1 cellular context compared by ENCODE assay signal in the genomic region with DNA sequence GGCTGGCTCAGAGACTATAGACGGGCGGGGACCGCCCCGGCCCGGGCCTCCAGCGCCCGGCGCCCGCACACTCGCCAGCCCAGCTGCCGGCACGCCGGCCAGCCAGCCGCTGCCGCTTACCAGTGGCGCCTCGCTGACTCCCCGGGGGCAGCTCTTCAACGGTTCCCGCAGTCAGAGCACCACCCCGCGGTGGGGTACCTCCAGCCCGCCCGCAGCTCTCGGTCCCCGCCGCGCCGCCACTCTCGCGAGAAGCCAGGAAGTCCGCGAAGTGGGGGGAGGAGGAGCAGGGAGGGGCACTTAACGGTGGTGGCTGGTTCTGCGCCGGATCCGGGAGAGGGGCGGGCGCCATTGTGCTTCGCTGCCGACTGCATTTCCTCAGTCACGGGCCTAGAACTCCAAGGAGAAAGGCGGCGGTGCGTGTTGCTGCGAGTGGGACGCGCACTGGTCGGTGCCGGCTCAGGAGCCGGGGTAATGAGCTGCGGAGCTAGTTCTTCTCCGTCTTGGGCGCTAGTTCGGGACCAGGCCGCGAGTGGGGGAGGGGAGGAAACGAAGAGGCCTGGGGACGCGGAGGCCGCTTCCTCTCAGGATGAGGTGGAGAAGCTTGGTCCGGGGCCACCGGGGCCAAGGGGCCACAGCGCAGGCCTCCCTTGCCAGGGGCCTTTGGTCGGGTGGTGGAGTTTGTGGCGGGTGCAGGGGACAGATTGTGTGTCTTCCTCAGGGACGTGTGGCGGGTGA.
TF ChIP-seq lines count a peak whose summit lies in the region.

A gene with protein sequence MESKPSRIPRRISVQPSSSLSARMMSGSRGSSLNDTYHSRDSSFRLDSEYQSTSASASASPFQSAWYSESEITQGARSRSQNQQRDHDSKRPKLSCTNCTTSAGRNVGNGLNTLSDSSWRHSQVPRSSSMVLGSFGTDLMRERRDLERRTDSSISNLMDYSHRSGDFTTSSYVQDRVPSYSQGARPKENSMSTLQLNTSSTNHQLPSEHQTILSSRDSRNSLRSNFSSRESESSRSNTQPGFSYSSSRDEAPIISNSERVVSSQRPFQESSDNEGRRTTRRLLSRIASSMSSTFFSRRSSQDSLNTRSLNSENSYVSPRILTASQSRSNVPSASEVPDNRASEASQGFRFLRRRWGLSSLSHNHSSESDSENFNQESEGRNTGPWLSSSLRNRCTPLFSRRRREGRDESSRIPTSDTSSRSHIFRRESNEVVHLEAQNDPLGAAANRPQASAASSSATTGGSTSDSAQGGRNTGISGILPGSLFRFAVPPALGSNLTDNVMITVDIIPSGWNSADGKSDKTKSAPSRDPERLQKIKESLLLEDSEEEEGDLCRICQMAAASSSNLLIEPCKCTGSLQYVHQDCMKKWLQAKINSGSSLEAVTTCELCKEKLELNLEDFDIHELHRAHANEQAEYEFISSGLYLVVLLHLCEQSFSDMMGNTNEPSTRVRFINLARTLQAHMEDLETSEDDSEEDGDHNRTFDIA (plus strand): TSS at position 313 of the 735 bp plus-strand sequence. CDS start 16,517 bp downstream, outside the sequence.

TF ChIP-seq in HepG2, 621 proteins besides CTCF, POLR2A, EP300 and RAD21 (continued from another document and continues in another):
- TF ChIP-seq ZFP82 (CRISPR knock-in tag; IDR thresholded peaks at IDR 0.05; ENCODE audit: borderline replicate concordance) (peak; percentile 95; the same call in 1 of the 2 replicates), ZNF567 (CRISPR knock-in tag; IDR thresholded peaks at IDR 0.05; ENCODE audit: borderline replicate concordance) (peak; percentile 99), ONECUT2 (CRISPR knock-in tag; IDR thresholded peaks at IDR 0.05) (peak; percentile 24; the same call in 1 of the 2 replicates), BORCS8-MEF2B (CRISPR knock-in tag; IDR thresholded peaks at IDR 0.05) (peak; percentile 97), CEBPG (CRISPR knock-in tag; IDR thresholded peaks at IDR 0.05) (peak; percentile 38; the same call in 1 of the 2 replicates), MED8 (CRISPR knock-in tag; IDR thresholded peaks at IDR 0.05; ENCODE audit: insufficient replicate concordance) (peak; percentile 97), ZNF720 (CRISPR knock-in tag; IDR thresholded peaks at IDR 0.05) (peak; percentile 85; the same call in 1 of the 2 replicates), PHF5A (CRISPR knock-in tag; IDR thresholded peaks at IDR 0.05; ENCODE audit: low read depth, unreplicated experiment) (peak; percentile 87), GATA4 (IDR thresholded peaks at IDR 0.05; ENCODE audit: borderline replicate concordance, low read depth) (peak; percentile 83), ZNF292 (CRISPR knock-in tag; IDR thresholded peaks at IDR 0.05; ENCODE audit: borderline replicate concordance, low read depth) (peak; percentile 89), SRSF4 (IDR thresholded peaks at IDR 0.05; ENCODE audit: low read depth, low read length, poor library complexity, severe bottlenecking) (no peak), ZFY (CRISPR knock-in tag; IDR thresholded peaks at IDR 0.05) (peak; percentile 100), HHEX (CRISPR knock-in tag; IDR thresholded peaks at IDR 0.05) (no peak), NFE2L2 (IDR thresholded peaks at IDR 0.05; ENCODE audit: low read length) (no peak), TBX2 (CRISPR knock-in tag; IDR thresholded peaks at IDR 0.05; ENCODE audit: borderline replicate concordance) (peak; percentile 97), ADNP (CRISPR knock-in tag; IDR thresholded peaks at IDR 0.05) (peak; percentile 37; the same call in 1 of the 2 replicates), MTF1 (CRISPR knock-in tag; IDR thresholded peaks at IDR 0.05) (peak; percentile 51; the same call in 1 of the 2 replicates), TP53 (CRISPR knock-in tag; conservative IDR thresholded peaks at IDR 0.05) (no peak; the same call in 1 of the 2 replicates), ARNTL (CRISPR knock-in tag; IDR thresholded peaks at IDR 0.05) (peak; percentile 85)
- TF ChIP-seq, protein P1, sequence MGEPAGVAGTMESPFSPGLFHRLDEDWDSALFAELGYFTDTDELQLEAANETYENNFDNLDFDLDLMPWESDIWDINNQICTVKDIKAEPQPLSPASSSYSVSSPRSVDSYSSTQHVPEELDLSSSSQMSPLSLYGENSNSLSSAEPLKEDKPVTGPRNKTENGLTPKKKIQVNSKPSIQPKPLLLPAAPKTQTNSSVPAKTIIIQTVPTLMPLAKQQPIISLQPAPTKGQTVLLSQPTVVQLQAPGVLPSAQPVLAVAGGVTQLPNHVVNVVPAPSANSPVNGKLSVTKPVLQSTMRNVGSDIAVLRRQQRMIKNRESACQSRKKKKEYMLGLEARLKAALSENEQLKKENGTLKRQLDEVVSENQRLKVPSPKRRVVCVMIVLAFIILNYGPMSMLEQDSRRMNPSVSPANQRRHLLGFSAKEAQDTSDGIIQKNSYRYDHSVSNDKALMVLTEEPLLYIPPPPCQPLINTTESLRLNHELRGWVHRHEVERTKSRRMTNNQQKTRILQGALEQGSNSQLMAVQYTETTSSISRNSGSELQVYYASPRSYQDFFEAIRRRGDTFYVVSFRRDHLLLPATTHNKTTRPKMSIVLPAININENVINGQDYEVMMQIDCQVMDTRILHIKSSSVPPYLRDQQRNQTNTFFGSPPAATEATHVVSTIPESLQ (CRISPR knock-in tag; conservative IDR thresholded peaks at IDR 0.05) = no peak
- TF ChIP-seq, protein P2, sequence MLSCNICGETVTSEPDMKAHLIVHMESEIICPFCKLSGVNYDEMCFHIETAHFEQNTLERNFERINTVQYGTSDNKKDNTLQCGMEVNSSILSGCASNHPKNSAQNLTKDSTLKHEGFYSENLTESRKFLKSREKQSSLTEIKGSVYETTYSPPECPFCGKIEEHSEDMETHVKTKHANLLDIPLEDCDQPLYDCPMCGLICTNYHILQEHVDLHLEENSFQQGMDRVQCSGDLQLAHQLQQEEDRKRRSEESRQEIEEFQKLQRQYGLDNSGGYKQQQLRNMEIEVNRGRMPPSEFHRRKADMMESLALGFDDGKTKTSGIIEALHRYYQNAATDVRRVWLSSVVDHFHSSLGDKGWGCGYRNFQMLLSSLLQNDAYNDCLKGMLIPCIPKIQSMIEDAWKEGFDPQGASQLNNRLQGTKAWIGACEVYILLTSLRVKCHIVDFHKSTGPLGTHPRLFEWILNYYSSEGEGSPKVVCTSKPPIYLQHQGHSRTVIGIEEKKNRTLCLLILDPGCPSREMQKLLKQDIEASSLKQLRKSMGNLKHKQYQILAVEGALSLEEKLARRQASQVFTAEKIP (CRISPR knock-in tag; IDR thresholded peaks at IDR 0.05; ENCODE audit: borderline replicate concordance) = no peak
- TF ChIP-seq, protein P3, sequence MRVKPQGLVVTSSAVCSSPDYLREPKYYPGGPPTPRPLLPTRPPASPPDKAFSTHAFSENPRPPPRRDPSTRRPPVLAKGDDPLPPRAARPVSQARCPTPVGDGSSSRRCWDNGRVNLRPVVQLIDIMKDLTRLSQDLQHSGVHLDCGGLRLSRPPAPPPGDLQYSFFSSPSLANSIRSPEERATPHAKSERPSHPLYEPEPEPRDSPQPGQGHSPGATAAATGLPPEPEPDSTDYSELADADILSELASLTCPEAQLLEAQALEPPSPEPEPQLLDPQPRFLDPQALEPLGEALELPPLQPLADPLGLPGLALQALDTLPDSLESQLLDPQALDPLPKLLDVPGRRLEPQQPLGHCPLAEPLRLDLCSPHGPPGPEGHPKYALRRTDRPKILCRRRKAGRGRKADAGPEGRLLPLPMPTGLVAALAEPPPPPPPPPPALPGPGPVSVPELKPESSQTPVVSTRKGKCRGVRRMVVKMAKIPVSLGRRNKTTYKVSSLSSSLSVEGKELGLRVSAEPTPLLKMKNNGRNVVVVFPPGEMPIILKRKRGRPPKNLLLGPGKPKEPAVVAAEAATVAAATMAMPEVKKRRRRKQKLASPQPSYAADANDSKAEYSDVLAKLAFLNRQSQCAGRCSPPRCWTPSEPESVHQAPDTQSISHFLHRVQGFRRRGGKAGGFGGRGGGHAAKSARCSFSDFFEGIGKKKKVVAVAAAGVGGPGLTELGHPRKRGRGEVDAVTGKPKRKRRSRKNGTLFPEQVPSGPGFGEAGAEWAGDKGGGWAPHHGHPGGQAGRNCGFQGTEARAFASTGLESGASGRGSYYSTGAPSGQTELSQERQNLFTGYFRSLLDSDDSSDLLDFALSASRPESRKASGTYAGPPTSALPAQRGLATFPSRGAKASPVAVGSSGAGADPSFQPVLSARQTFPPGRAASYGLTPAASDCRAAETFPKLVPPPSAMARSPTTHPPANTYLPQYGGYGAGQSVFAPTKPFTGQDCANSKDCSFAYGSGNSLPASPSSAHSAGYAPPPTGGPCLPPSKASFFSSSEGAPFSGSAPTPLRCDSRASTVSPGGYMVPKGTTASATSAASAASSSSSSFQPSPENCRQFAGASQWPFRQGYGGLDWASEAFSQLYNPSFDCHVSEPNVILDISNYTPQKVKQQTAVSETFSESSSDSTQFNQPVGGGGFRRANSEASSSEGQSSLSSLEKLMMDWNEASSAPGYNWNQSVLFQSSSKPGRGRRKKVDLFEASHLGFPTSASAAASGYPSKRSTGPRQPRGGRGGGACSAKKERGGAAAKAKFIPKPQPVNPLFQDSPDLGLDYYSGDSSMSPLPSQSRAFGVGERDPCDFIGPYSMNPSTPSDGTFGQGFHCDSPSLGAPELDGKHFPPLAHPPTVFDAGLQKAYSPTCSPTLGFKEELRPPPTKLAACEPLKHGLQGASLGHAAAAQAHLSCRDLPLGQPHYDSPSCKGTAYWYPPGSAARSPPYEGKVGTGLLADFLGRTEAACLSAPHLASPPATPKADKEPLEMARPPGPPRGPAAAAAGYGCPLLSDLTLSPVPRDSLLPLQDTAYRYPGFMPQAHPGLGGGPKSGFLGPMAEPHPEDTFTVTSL (CRISPR knock-in tag; IDR thresholded peaks at IDR 0.05; ENCODE audit: borderline replicate concordance) = peak; percentile 77; the same call in 1 of the 2 replicates
- TF ChIP-seq, protein P4, sequence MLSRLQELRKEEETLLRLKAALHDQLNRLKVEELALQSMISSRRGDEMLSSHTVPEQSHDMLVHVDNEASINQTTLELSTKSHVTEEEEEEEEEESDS (CRISPR knock-in tag; IDR thresholded peaks at IDR 0.05; ENCODE audit: borderline replicate concordance) = no peak
- TF ChIP-seq, protein P5, sequence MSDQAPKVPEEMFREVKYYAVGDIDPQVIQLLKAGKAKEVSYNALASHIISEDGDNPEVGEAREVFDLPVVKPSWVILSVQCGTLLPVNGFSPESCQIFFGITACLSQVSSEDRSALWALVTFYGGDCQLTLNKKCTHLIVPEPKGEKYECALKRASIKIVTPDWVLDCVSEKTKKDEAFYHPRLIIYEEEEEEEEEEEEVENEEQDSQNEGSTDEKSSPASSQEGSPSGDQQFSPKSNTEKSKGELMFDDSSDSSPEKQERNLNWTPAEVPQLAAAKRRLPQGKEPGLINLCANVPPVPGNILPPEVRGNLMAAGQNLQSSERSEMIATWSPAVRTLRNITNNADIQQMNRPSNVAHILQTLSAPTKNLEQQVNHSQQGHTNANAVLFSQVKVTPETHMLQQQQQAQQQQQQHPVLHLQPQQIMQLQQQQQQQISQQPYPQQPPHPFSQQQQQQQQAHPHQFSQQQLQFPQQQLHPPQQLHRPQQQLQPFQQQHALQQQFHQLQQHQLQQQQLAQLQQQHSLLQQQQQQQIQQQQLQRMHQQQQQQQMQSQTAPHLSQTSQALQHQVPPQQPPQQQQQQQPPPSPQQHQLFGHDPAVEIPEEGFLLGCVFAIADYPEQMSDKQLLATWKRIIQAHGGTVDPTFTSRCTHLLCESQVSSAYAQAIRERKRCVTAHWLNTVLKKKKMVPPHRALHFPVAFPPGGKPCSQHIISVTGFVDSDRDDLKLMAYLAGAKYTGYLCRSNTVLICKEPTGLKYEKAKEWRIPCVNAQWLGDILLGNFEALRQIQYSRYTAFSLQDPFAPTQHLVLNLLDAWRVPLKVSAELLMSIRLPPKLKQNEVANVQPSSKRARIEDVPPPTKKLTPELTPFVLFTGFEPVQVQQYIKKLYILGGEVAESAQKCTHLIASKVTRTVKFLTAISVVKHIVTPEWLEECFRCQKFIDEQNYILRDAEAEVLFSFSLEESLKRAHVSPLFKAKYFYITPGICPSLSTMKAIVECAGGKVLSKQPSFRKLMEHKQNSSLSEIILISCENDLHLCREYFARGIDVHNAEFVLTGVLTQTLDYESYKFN (CRISPR knock-in tag; conservative IDR thresholded peaks at IDR 0.05) = peak; percentile 77
- TF ChIP-seq, protein P6, sequence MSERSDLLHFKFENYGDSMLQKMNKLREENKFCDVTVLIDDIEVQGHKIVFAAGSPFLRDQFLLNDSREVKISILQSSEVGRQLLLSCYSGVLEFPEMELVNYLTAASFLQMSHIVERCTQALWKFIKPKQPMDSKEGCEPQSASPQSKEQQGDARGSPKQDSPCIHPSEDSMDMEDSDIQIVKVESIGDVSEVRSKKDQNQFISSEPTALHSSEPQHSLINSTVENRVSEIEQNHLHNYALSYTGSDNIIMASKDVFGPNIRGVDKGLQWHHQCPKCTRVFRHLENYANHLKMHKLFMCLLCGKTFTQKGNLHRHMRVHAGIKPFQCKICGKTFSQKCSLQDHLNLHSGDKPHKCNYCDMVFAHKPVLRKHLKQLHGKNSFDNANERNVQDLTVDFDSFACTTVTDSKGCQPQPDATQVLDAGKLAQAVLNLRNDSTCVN (CRISPR knock-in tag; IDR thresholded peaks at IDR 0.05; ENCODE audit: borderline replicate concordance) = peak; percentile 83
- TF ChIP-seq, protein P7, sequence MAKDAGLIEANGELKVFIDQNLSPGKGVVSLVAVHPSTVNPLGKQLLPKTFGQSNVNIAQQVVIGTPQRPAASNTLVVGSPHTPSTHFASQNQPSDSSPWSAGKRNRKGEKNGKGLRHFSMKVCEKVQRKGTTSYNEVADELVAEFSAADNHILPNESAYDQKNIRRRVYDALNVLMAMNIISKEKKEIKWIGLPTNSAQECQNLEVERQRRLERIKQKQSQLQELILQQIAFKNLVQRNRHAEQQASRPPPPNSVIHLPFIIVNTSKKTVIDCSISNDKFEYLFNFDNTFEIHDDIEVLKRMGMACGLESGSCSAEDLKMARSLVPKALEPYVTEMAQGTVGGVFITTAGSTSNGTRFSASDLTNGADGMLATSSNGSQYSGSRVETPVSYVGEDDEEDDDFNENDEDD (CRISPR knock-in tag; IDR thresholded peaks at IDR 0.05; ENCODE audit: borderline replicate concordance) = peak; percentile 89
- TF ChIP-seq, protein P8, sequence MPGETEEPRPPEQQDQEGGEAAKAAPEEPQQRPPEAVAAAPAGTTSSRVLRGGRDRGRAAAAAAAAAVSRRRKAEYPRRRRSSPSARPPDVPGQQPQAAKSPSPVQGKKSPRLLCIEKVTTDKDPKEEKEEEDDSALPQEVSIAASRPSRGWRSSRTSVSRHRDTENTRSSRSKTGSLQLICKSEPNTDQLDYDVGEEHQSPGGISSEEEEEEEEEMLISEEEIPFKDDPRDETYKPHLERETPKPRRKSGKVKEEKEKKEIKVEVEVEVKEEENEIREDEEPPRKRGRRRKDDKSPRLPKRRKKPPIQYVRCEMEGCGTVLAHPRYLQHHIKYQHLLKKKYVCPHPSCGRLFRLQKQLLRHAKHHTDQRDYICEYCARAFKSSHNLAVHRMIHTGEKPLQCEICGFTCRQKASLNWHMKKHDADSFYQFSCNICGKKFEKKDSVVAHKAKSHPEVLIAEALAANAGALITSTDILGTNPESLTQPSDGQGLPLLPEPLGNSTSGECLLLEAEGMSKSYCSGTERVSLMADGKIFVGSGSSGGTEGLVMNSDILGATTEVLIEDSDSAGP (CRISPR knock-in tag; IDR thresholded peaks at IDR 0.05; ENCODE audit: borderline replicate concordance) = peak; percentile 98
- TF ChIP-seq, protein P9, sequence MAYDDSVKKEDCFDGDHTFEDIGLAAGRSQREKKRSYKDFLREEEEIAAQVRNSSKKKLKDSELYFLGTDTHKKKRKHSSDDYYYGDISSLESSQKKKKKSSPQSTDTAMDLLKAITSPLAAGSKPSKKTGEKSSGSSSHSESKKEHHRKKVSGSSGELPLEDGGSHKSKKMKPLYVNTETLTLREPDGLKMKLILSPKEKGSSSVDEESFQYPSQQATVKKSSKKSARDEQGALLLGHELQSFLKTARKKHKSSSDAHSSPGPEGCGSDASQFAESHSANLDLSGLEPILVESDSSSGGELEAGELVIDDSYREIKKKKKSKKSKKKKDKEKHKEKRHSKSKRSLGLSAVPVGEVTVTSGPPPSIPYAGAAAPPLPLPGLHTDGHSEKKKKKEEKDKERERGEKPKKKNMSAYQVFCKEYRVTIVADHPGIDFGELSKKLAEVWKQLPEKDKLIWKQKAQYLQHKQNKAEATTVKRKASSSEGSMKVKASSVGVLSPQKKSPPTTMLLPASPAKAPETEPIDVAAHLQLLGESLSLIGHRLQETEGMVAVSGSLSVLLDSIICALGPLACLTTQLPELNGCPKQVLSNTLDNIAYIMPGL (CRISPR knock-in tag; IDR thresholded peaks at IDR 0.05; ENCODE audit: borderline replicate concordance in 1 of 2, low read depth in 1 of 2) = peak; percentile 99 to 100
